In the genomic region with DNA sequence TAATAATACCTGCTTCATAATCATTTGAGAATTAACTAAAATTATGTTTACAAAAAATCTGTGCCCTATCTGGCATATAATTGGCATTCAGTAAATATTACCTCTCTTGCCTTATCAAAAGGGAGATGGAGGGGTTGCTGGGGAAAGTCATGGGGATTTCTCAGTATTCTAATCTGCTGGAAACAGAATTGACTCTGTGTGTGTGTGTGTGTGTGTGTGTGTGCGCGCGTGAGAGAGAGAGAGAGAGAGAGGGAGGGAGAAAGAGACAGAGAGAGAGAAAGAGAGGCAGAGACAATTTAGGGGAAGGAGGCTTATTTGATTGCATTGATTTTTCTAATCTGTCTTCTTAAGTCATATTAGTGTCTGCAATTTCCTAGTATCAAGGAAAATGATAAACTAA, we compare ENCODE assay signal across 22 cellular contexts. TPM values are rescaled to one million over a fixed set of nuclear protein-coding genes. Genes with fewer than 3 reads are reported as not detected.
"Had no signal": no experiment of that assay in that cellular context is flagged by ENCODE, and none has a peak within 500 bp of the region (broad histone marks: within the 10 kb centered on the region; RNA-seq: fewer than 3 reads in every experiment).

No MANE protein-coding gene starts in this region.

- H3K27me3 ChIP-seq: body of pancreas, gastroesophageal sphincter, tibial nerve had no signal

- H3K4me3 ChIP-seq: body of pancreas, gastroesophageal sphincter, lung, skin epidermis, tibial nerve had no signal

- H3K79me2 ChIP-seq: parathyroid adenoma had no signal

- H3K4me1 ChIP-seq: parathyroid adenoma had no signal

- H2AFZ ChIP-seq: parathyroid adenoma had no signal

- H3K9ac ChIP-seq: parathyroid adenoma had no signal

- DNase-seq: activated CD4-positive, alpha-beta T cell treated with anti-CD3 and anti-CD28 coated beads for 36 hours; activated CD8-positive, alpha-beta memory T cell treated with anti-CD3 and anti-CD28 coated beads, Interleukin-2, amount 50 U/mL, for 4 hours; activated CD8-positive, alpha-beta T cell treated with anti-CD3 and anti-CD28 coated beads for 36 hours; activated gamma-delta T cell; activated T-cell treated with anti-CD3 and anti-CD28 coated beads, Interleukin-2, amount 50 U/mL, for 48 hours; amniotic stem cell; body of pancreas; effector memory CD4-positive, alpha-beta T cell; left colon; retina; stimulated activated CD4-positive, alpha-beta T cell treated with anti-CD3 and anti-CD28 coated beads, Interleukin-4, amount 100 ng/mL, for 4 hours; stimulated activated CD8-positive, alpha-beta memory T cell treated with anti-CD3 and anti-CD28 coated beads, Interleukin-4, amount 100 ng/mL, for 48 hours; stimulated activated naive CD4-positive, alpha-beta T cell treated with Interleukin-2 at 50 U/mL for 16 hours; substantia nigra; T-helper 1 cell; T1000 had no signal

- H3K27ac ChIP-seq: body of pancreas, parathyroid adenoma, tibial nerve, VCaP had no signal

- H3K9me3 ChIP-seq: body of pancreas, gastroesophageal sphincter, tibial nerve had no signal

- ATAC-seq: activated CD4-positive, alpha-beta T cell treated with anti-CD3 and anti-CD28 coated beads for 36 hours; activated CD8-positive, alpha-beta T cell treated with anti-CD3 and anti-CD28 coated beads for 36 hours; body of pancreas; gastroesophageal sphincter; left colon had no signal

- H3K36me3 ChIP-seq: gastroesophageal sphincter, tibial nerve had no signal

RNA-seq across cellular contexts. Expression of a gene that starts 20.3 kb away (rescaled TPM):
- total RNA-seq: activated CD4-positive, alpha-beta T cell treated with anti-CD3 and anti-CD28 coated beads for 36 hours; activated CD8-positive, alpha-beta T cell treated with anti-CD3 and anti-CD28 coated beads for 36 hours; body of pancreas; left colon had no signal
